15 cellular contexts compared by ENCODE assay signal in genomic region chr13:88000787-88001186, GRCh38.
"Had no signal": no experiment of that assay in that cellular context is flagged by ENCODE, and none has a peak within 500 bp of the region (broad histone marks: within the 10 kb centered on the region; RNA-seq: fewer than 3 reads in every experiment).

No MANE protein-coding gene starts in this region.

- H3K4me1 ChIP-seq: testis had no signal

- H3K27ac Mint-ChIP-seq: activated CD4-positive, alpha-beta memory T cell treated with anti-CD3 and anti-CD28 coated beads for 36 hours; activated CD8-positive, alpha-beta memory T cell treated with anti-CD3 and anti-CD28 coated beads, Interleukin-2, amount 10 ng/mL, durations not matched to agents 7 days and 5 days; activated naive CD8-positive, alpha-beta T cell treated with anti-CD3 and anti-CD28 coated beads for 36 hours; effector memory CD8-positive, alpha-beta T cell; immature natural killer cell; natural killer cell treated with Interleukin-12 subunit alpha and Interleukin-12 subunit beta and Interleukin-15 and Interleukin-18, amount 100 ng/mL, for 72 hours; T-helper 2 cell treated with Interferon-gamma antibody and Interleukin-4, amounts not matched to agents 5 μg/mL and 100 μg/mL, for 36 hours; WTC11 had no signal

- H3K9me3 ChIP-seq: testis had no signal

- H3K27me3 Mint-ChIP-seq: activated CD4-positive, alpha-beta memory T cell treated with anti-CD3 and anti-CD28 coated beads for 36 hours; activated CD8-positive, alpha-beta memory T cell treated with anti-CD3 and anti-CD28 coated beads, Interleukin-2, amount 10 ng/mL, durations not matched to agents 7 days and 5 days; activated naive CD8-positive, alpha-beta T cell treated with anti-CD3 and anti-CD28 coated beads for 36 hours; effector memory CD8-positive, alpha-beta T cell; natural killer cell treated with Interleukin-12 subunit alpha and Interleukin-12 subunit beta and Interleukin-15 and Interleukin-18, amount 100 ng/mL, for 72 hours had no signal

- H3K27me3 ChIP-seq: testis had no signal

- H3K27ac ChIP-seq: testis had no signal

- H3K4me3 Mint-ChIP-seq: activated CD4-positive, alpha-beta memory T cell treated with anti-CD3 and anti-CD28 coated beads for 36 hours; activated CD8-positive, alpha-beta memory T cell treated with anti-CD3 and anti-CD28 coated beads, Interleukin-2, amount 10 ng/mL, durations not matched to agents 7 days and 5 days; activated naive CD8-positive, alpha-beta T cell treated with anti-CD3 and anti-CD28 coated beads for 36 hours; effector memory CD8-positive, alpha-beta T cell; immature natural killer cell; natural killer cell treated with Interleukin-12 subunit alpha and Interleukin-12 subunit beta and Interleukin-15 and Interleukin-18, amount 100 ng/mL, for 72 hours; T-helper 2 cell treated with Interferon-gamma antibody and Interleukin-4, amounts not matched to agents 5 μg/mL and 100 μg/mL, for 36 hours; WTC11 had no signal

- H3K4me1 Mint-ChIP-seq: activated CD8-positive, alpha-beta memory T cell treated with anti-CD3 and anti-CD28 coated beads, Interleukin-2, amount 10 ng/mL, durations not matched to agents 7 days and 5 days; activated naive CD8-positive, alpha-beta T cell treated with anti-CD3 and anti-CD28 coated beads for 36 hours had no signal

- DNase-seq: activated CD4-positive, alpha-beta memory T cell treated with anti-CD3 and anti-CD28 coated beads for 36 hours; activated CD4-positive, alpha-beta T cell treated with anti-CD3 and anti-CD28 coated beads for 4 hours; activated CD8-positive, alpha-beta memory T cell treated with anti-CD3 and anti-CD28 coated beads, Interleukin-2, amount 10 ng/mL, durations not matched to agents 7 days and 5 days; activated naive CD4-positive, alpha-beta T cell; activated naive CD8-positive, alpha-beta T cell treated with anti-CD3 and anti-CD28 coated beads for 36 hours; amniotic stem cell; effector memory CD8-positive, alpha-beta T cell; immature natural killer cell; nucleus accumbens; posterior cingulate gyrus; retina; testis had no signal

- H3K4me3 ChIP-seq: testis had no signal

- H3K36me3 Mint-ChIP-seq: activated CD4-positive, alpha-beta memory T cell treated with anti-CD3 and anti-CD28 coated beads for 36 hours; activated CD8-positive, alpha-beta memory T cell treated with anti-CD3 and anti-CD28 coated beads, Interleukin-2, amount 10 ng/mL, durations not matched to agents 7 days and 5 days; activated naive CD8-positive, alpha-beta T cell treated with anti-CD3 and anti-CD28 coated beads for 36 hours; immature natural killer cell; natural killer cell treated with Interleukin-12 subunit alpha and Interleukin-12 subunit beta and Interleukin-15 and Interleukin-18, amount 100 ng/mL, for 72 hours had no signal

- H3K9me3 Mint-ChIP-seq: activated naive CD8-positive, alpha-beta T cell treated with anti-CD3 and anti-CD28 coated beads for 36 hours; immature natural killer cell; natural killer cell treated with Interleukin-12 subunit alpha and Interleukin-12 subunit beta and Interleukin-15 and Interleukin-18, amount 100 ng/mL, for 72 hours had no signal

- ATAC-seq: activated CD8-positive, alpha-beta memory T cell treated with anti-CD3 and anti-CD28 coated beads, Interleukin-2, amount 10 ng/mL, durations not matched to agents 7 days and 5 days; effector memory CD8-positive, alpha-beta T cell had no signal
